Comparison of ENCODE assay signal across 15 cellular contexts in the genomic region with DNA sequence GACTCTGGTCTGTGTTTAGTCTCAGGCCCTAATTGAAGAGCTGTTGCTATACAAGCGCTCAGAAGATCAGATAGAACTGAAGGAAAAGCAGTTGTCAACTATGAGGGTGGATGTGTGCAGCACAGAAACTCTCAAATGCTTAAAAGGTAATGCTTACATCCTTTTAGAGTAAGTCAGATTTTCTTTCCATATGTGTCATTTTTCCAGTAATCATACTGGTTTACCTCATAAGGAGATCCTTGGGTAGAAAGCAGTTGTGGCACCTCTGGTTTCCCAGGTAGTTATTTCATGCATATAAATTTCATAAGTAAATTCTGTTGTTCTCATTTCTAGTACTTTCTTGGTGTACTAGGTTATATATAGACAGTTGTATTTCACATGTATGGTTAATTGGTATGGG.
"Had no signal": no experiment of that assay in that cellular context is flagged by ENCODE, and none has a peak within 500 bp of the region (broad histone marks: within the 10 kb centered on the region; RNA-seq: fewer than 3 reads in every experiment).

No MANE protein-coding gene starts in this region.

- DNase-seq: activated B cell treated with CpG ODN at 0.5 μM for 24 hours; activated CD4-positive, alpha-beta T cell treated with anti-CD3 and anti-CD28 coated beads, Interleukin-2, amount 50 U/mL, for 48 hours; activated gamma-delta T cell treated with Interleukin-2 at 50 U/mL for 16 hours; adrenal gland; heart right ventricle; nucleus accumbens; right cardiac atrium; SHP77 treated with DMSO at 0.1 percent for 48 hours; stimulated activated CD4-positive, alpha-beta T cell treated with anti-CD3 and anti-CD28 coated beads, Interleukin-15, amount 100 ng/mL, for 24 hours; stimulated activated CD4-positive, alpha-beta T cell treated with anti-CD3 and anti-CD28 coated beads, Interleukin-4, amount 100 ng/mL, for 1 hour; stimulated activated naive CD4-positive, alpha-beta T cell had no signal

- H3K27me3 Mint-ChIP-seq: activated B cell treated with CpG ODN at 0.5 μM for 24 hours, progenitor cell of endocrine pancreas, type B pancreatic cell had no signal

- H3K9me3 Mint-ChIP-seq: activated B cell treated with CpG ODN at 0.5 μM for 24 hours, nephron, type B pancreatic cell had no signal

- ATAC-seq: gastroesophageal sphincter, heart right ventricle, right cardiac atrium had no signal

- H3K27ac Mint-ChIP-seq: activated B cell treated with CpG ODN at 0.5 μM for 24 hours, nephron, progenitor cell of endocrine pancreas, type B pancreatic cell had no signal

- H3K4me3 Mint-ChIP-seq: activated B cell treated with CpG ODN at 0.5 μM for 24 hours, nephron, type B pancreatic cell had no signal

- H3K4me1 Mint-ChIP-seq: activated B cell treated with CpG ODN at 0.5 μM for 24 hours had no signal
